In the genomic region with DNA sequence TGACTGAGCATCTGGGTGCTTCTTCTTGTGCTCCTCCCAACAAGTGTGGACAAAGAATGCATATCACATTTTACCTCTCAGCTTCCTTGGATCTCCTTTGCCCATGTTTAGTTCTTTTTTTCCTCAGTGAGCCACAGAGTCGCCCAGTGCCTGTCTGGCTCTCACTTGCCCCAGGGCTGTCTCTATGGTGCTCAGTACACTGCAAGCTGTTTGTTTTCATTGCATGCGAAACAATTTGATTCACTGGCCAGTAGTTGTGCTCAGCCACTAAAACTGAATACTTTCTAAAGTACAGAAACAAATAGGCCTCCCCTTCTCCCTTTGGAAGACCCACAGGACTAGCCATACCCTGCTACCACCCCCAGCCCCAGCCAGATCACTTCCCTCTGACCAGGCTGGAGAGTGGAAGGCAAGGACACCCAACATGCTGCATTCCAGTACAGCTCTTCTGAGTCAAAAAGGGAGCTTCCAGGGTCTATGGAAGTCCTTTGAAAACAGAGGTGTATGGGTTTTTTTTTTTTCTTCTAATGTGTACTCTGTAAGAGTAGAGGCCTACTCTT, we compare ENCODE assay signal across 24 cellular contexts. TPM values are rescaled to one million over a fixed set of nuclear protein-coding genes. Genes with fewer than 3 reads are reported as not detected.
DNase-seq lines count a peak whose midpoint lies in the region; ATAC-seq and TF ChIP-seq lines count a peak whose summit lies in the region.
"Had no signal": no experiment of that assay in that cellular context is flagged by ENCODE, and none has a peak within 500 bp of the region (broad histone marks: within the 10 kb centered on the region; RNA-seq: fewer than 3 reads in every experiment).

No MANE protein-coding gene starts in this region.

- intact Hi-C loops in sigmoid colon (cut with DNase I), result loop anchor here (5.0 to 10.0 kb wide), 8 partner anchors 33 to 350 kb away; partner anchors contain the start of genes AP3B1 and SCAMP1

- peaks cover 65% of the 10 kb centered on the region for H3K4me1 Mint-ChIP-seq in nephron
- peaks cover 10% of the 10 kb centered on the region for H3K4me1 Mint-ChIP-seq in activated CD4-positive, alpha-beta T cell treated with anti-CD3 and anti-CD28 coated beads, Interleukin-2, amount 10 ng/mL, durations not matched to agents 7 days and 5 days

- no peak for TF ChIP-seq CTCF in coronary artery (IDR thresholded peaks at IDR 0.05)
- TF ChIP-seq CTCF in nephron (IDR thresholded peaks at IDR 0.05; ENCODE audit: unreplicated experiment in 3 of 3), result no peak
- no peak for TF ChIP-seq CTCF in sigmoid colon (IDR thresholded peaks at IDR 0.05)

- 65 to 72% methylated on average over 2 of the region's 2 CpGs for WGBS in sigmoid colon, 2 donors

- H3K27ac ChIP-seq in SJSA1, result peak overlapping the region; percentile 27
- H3K27ac ChIP-seq in coronary artery, result no peak overlapping the region
- H3K27ac ChIP-seq in sigmoid colon, result peak overlapping the region in 1 of 4 donors; percentile 26
- H3K27ac ChIP-seq: neutrophil, upper lobe of right lung had no signal

- H3K36me3 ChIP-seq in SJSA1 (peaks cover 24% of the 10 kb centered on the region), sigmoid colon (no peaks in the 10 kb centered on the region)
- H3K36me3 ChIP-seq: HAP-1, neutrophil, upper lobe of right lung had no signal

- no peak for TF ChIP-seq EP300 in sigmoid colon (IDR thresholded peaks at IDR 0.05)

- H3K4me3 ChIP-seq in SJSA1 (no peak overlapping the region), coronary artery (peak overlapping the region; percentile 28), sigmoid colon (no peak overlapping the region)
- H3K4me3 ChIP-seq: HAP-1, K562, upper lobe of right lung had no signal

- H3K9me3 ChIP-seq in SJSA1 (replicated peaks) (no peaks in the 10 kb centered on the region), sigmoid colon (no peaks in the 10 kb centered on the region)
- H3K9me3 ChIP-seq: HAP-1, neutrophil, upper lobe of right lung had no signal

- H3K27me3 ChIP-seq in SJSA1 (replicated peaks) (no peaks in the 10 kb centered on the region), sigmoid colon (no peaks in the 10 kb centered on the region)
- H3K27me3 ChIP-seq: upper lobe of right lung had no signal

- H3K36me3 Mint-ChIP-seq in nephron (ENCODE audit: low read depth), result peaks cover 16% of the 10 kb centered on the region
- no peaks in the 10 kb centered on the region for H3K36me3 Mint-ChIP-seq in activated CD4-positive, alpha-beta T cell treated with anti-CD3 and anti-CD28 coated beads, Interleukin-2, amount 10 ng/mL, durations not matched to agents 7 days and 5 days (ENCODE audit: low read depth)
- H3K36me3 Mint-ChIP-seq: activated naive CD8-positive, alpha-beta T cell treated with anti-CD3 and anti-CD28 coated beads, Interleukin-2, amount 10 ng/mL, durations not matched to agents 7 days and 5 days had no signal

- H3K27ac Mint-ChIP-seq in nephron, result peak overlapping the region; percentile 1 to 43 (median 6)
- H3K27ac Mint-ChIP-seq in activated CD4-positive, alpha-beta T cell treated with anti-CD3 and anti-CD28 coated beads, Interleukin-2, amount 10 ng/mL, durations not matched to agents 7 days and 5 days, result no peak overlapping the region
- H3K27ac Mint-ChIP-seq: activated naive CD8-positive, alpha-beta T cell treated with anti-CD3 and anti-CD28 coated beads, Interleukin-2, amount 10 ng/mL, durations not matched to agents 7 days and 5 days; CD8-positive, alpha-beta memory T cell; stimulated activated naive CD8-positive, alpha-beta T cell treated with anti-CD3 and anti-CD28 coated beads, Interleukin-15, Interleukin-2, amounts not matched to agents 100 ng/mL and 50 ng/mL, for 24 hours had no signal

- peaks cover 5% of the 10 kb centered on the region for H3K27me3 Mint-ChIP-seq in nephron (ENCODE audit: low read depth)
- peaks cover 35% of the 10 kb centered on the region for H3K27me3 Mint-ChIP-seq in activated CD4-positive, alpha-beta T cell treated with anti-CD3 and anti-CD28 coated beads, Interleukin-2, amount 10 ng/mL, durations not matched to agents 7 days and 5 days

- H3K9me3 Mint-ChIP-seq in nephron, result no peaks in the 10 kb centered on the region
- H3K9me3 Mint-ChIP-seq in activated CD4-positive, alpha-beta T cell treated with anti-CD3 and anti-CD28 coated beads, Interleukin-2, amount 10 ng/mL, durations not matched to agents 7 days and 5 days, result no peaks in the 10 kb centered on the region
- H3K9me3 Mint-ChIP-seq: activated naive CD8-positive, alpha-beta T cell treated with anti-CD3 and anti-CD28 coated beads, Interleukin-2, amount 10 ng/mL, durations not matched to agents 7 days and 5 days; stimulated activated naive CD8-positive, alpha-beta T cell treated with anti-CD3 and anti-CD28 coated beads, Interleukin-15, Interleukin-2, amounts not matched to agents 100 ng/mL and 50 ng/mL, for 24 hours had no signal

- CTCF ChIA-PET in activated CD4-positive, alpha-beta T cell treated with anti-CD3 and anti-CD28 coated beads, Interleukin-2, amount 10 ng/mL, durations not matched to agents 7 days and 5 days (lab: Charles Lee), result interaction anchor here (0.6 kb wide), 1 partner anchor 104 kb away, joined by 4 read pairs; no protein-coding TSS in a partner anchor

- DNase-seq in EL (peak; percentile 47), SJSA1 (ENCODE audit: low read depth in 1 of 2, low spot score in 2 of 2) (peak; percentile 53 to 58), coronary artery (ENCODE audit: low spot score) (no peak), NAMALWA (ENCODE audit: low spot score) (no peak), sigmoid colon (no peak)
- no peak for DNase-seq in activated CD4-positive, alpha-beta T cell treated with anti-CD3 and anti-CD28 coated beads, Interleukin-2, amount 10 ng/mL, durations not matched to agents 7 days and 5 days
- DNase-seq: activated CD4-positive, CD25-positive, alpha-beta regulatory T cell; activated CD8-positive, alpha-beta memory T cell treated with anti-CD3 and anti-CD28 coated beads for 24 hours; activated naive CD8-positive, alpha-beta T cell treated with anti-CD3 and anti-CD28 coated beads, Interleukin-2, amount 10 ng/mL, durations not matched to agents 7 days and 5 days; CD8-positive, alpha-beta memory T cell; central memory CD4-positive, alpha-beta T cell; midbrain; NCI-H1092 treated with DMSO at 0.1 percent for 48 hours; NCI-H526; retina; SHP77; T-helper 2 cell; upper lobe of right lung had no signal

- ATAC-seq in HG02678 (IDR thresholded peaks at IDR 0.05; ENCODE audit: unreplicated experiment), result no peak
- ATAC-seq: K562, upper lobe of right lung had no signal

- H3K4me3 Mint-ChIP-seq in nephron, result peak overlapping the region; percentile 51 to 72 (median 53)
- H3K4me3 Mint-ChIP-seq in activated CD4-positive, alpha-beta T cell treated with anti-CD3 and anti-CD28 coated beads, Interleukin-2, amount 10 ng/mL, durations not matched to agents 7 days and 5 days, result no peak overlapping the region
- H3K4me3 Mint-ChIP-seq: activated naive CD8-positive, alpha-beta T cell treated with anti-CD3 and anti-CD28 coated beads, Interleukin-2, amount 10 ng/mL, durations not matched to agents 7 days and 5 days; stimulated activated naive CD8-positive, alpha-beta T cell treated with anti-CD3 and anti-CD28 coated beads, Interleukin-15, Interleukin-2, amounts not matched to agents 100 ng/mL and 50 ng/mL, for 24 hours had no signal

- POLR2A ChIA-PET in activated CD4-positive, alpha-beta T cell treated with anti-CD3 and anti-CD28 coated beads, Interleukin-2, amount 10 ng/mL, durations not matched to agents 7 days and 5 days (lab: Charles Lee), result no interaction called here

- TF ChIP-seq POLR2A in sigmoid colon (IDR thresholded peaks at IDR 0.05), result no peak

- H3K4me1 ChIP-seq in SJSA1 (replicated peaks) (peaks cover 46% of the 10 kb centered on the region), sigmoid colon (peaks cover 0 to 68% (median 57%) of the 10 kb centered on the region in 4 donors)

RNA-seq across cellular contexts. Expression of gene LHFPL2, which starts 3.8 kb away (rescaled TPM):
- 19.3 and 45.7 TPM in 2 replicates for total RNA-seq in SJSA1 (2014; rRNA removed; shearing (Covaris generic))
- under 1 TPM; 0.15 to 0.37 TPM for total RNA-seq in activated CD4-positive, alpha-beta T cell treated with anti-CD3 and anti-CD28 coated beads, Interleukin-2, amount 10 ng/mL, durations not matched to agents 7 days and 5 days
- 10 to 100 TPM; 21.4 to 34.9 (median 26.6) TPM for total RNA-seq in sigmoid colon
- 10 to 100 TPM; 10.8 to 21.1 (median 19.0) TPM for polyA plus RNA-seq in sigmoid colon

Comparison
In these comparisons a context has a peak if more than half of its experiments do, and no peak if none do; other contexts are left out.
1. DNase-seq: peak in EL (single experiment) and SJSA1 (2 of 2); none in coronary artery (single experiment), activated CD4-positive, alpha-beta T cell treated with anti-CD3 and anti-CD28 coated beads, Interleukin-2, amount 10 ng/mL, durations not matched to agents 7 days and 5 days (single experiment), NAMALWA (single experiment) and sigmoid colon (single experiment).
2. RNA of gene LHFPL2, which starts 3.8 kb away (total RNA-seq): 21.4 to 34.9 TPM in sigmoid colon and 19.3 to 45.7 TPM in SJSA1; 0.15 to 0.37 TPM in activated CD4-positive, alpha-beta T cell treated with anti-CD3 and anti-CD28 coated beads, Interleukin-2, amount 10 ng/mL, durations not matched to agents 7 days and 5 days; every median in the first group is over 10 times any median in the second.